In the genomic region with DNA sequence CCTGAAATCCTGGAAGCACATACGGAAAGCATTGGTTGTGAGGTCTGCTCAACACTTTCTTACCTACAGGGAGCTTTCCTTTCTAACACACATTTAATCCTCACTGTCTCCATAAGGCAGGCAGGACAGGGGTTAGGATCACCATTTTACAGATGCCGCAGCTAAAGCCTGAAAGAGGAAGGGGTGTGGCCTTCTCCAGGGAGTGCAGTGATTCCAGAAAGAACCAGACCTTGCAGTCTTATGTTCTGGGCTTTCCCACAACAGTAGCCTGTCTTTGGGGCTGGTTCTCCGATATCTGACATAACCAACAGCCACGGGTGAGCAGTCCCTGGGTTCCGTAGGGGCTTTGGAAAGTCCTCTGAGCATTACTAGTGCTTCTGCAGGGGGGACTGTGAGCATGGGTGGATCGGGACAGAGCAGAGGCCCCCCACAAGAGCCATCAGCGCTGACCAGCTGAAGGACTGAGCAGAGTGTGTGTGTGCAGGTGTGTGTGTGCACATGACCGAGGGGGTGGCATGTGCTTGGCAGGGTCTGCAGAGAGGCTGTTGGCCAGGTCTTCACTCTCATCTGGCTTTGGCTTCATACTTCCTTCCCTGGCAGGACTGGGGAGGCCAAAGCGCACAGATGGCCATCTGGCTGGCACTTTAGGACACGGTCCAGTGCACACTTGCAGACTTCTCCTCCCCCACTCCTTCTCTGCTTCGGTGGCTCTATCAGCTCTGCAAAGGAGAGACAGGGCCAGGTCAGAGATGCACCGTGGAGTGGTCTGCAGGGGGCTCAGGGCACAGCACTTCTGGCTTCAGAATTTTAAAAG, we compare ENCODE assay signal across 11 cellular contexts.
A peak's percentile ranks its signal among the peaks of the same experiment; 100 is the strongest.
DNase-seq lines count a peak whose midpoint lies in the region; ATAC-seq, FAIRE-seq and TF ChIP-seq lines count a peak whose summit lies in the region.
"Had no signal": no experiment of that assay in that cellular context is flagged by ENCODE, and none has a peak within 500 bp of the region (broad histone marks: within the 10 kb centered on the region; RNA-seq: fewer than 3 reads in every experiment).

No MANE protein-coding gene starts in this region.

- no peak overlapping the region for H4K91ac ChIP-seq in H1 (replicated peaks; ENCODE audit: insufficient read length, low read length)

- no peak overlapping the region for H2BK120ac ChIP-seq in H1 (replicated peaks; ENCODE audit: low read depth, low read length)

- CTCF ChIA-PET in H1 (lab: Charles Lee; ENCODE audit: partially characterized antibody): interaction anchor here (1.0 to 2.2 kb wide), 12 partner anchors 10 to 387 kb away, joined by 3 to 7 read pairs (median 4); no protein-coding TSS in a partner anchor

- no peak overlapping the region for H2AK5ac ChIP-seq in H1 (ENCODE audit: low read depth, low read length)

- no peak overlapping the region for H3K23ac ChIP-seq in H1 (ENCODE audit: insufficient read length)

- H3K4ac ChIP-seq in H1 (replicated peaks; ENCODE audit: insufficient read length, low read depth, low read length): no peak overlapping the region

- no peak overlapping the region for H3K56ac ChIP-seq in H1 (replicated peaks; ENCODE audit: insufficient read length, low read depth, low read length)

- POLR2A ChIA-PET in H1 (lab: Charles Lee; ENCODE audit: partially characterized antibody): no interaction called here

- TF ChIP-seq RAD21 in H1 (IDR thresholded peaks at IDR 0.05 in 1 of 2, conservative IDR thresholded peaks at IDR 0.05 in 1 of 2; ENCODE audit: low read depth in 2 of 2, low read length in 2 of 2): no peak

- peak; percentile 54 to 90 (median 76) for ATAC-seq in pancreas
- no peak for ATAC-seq in HG03280 (IDR thresholded peaks at IDR 0.05; ENCODE audit: unreplicated experiment)

- no peaks in the 10 kb centered on the region for H3K23me2 ChIP-seq in H1 (ENCODE audit: low read depth, low read length)

- TF ChIP-seq EP300 in H1 (IDR thresholded peaks at IDR 0.05; ENCODE audit: borderline replicate concordance in 1 of 2, low read depth in 2 of 2, low read length in 2 of 2): no peak

- DNase-seq in DMS53 treated with DMSO at 0.1 percent for 48 hours (lab: John Stamatoyannopoulos, UW; ENCODE audit: unreplicated experiment): peak; percentile 61
- DNase-seq in NCI-H510A (lab: John Stamatoyannopoulos, UW): peak; percentile 48
- DNase-seq in H1 (ENCODE audit: low read depth in 1 of 2, low spot score in 2 of 2): no peak
- peak in 4 of 6 donors; percentile 31 to 61 (median 59) for DNase-seq in pancreas
- no peak for DNase-seq in NCI-H2107 (lab: John Stamatoyannopoulos, UW)
- DNase-seq in stimulated activated CD4-positive, alpha-beta T cell treated with anti-CD3 and anti-CD28 coated beads, Interleukin-4, amount 100 ng/mL, for 4 hours: no peak
- no peak for DNase-seq in NCI-H345 (lab: John Stamatoyannopoulos, UW)
- DNase-seq: CD4-positive, alpha-beta T cell had no signal

- H3K4me3 ChIP-seq in H1 (ENCODE audit: extremely low read depth in 1 of 4, insufficient read depth in 2 of 4, low read depth in 3 of 4, low read length in 4 of 4) (no peak overlapping the region), pancreas (no peak overlapping the region)
- H3K4me3 ChIP-seq: MG63 had no signal

- H3K79me1 ChIP-seq in H1 (ENCODE audit: low read depth, low read length): no peaks in the 10 kb centered on the region

- H4K5ac ChIP-seq in H1 (ENCODE audit: insufficient read length, low read depth, low read length): no peak overlapping the region

- no peaks in the 10 kb centered on the region for H4K20me1 ChIP-seq in H1 (replicated peaks in 1 of 2; ENCODE audit: control insufficient read depth in 1 of 2, insufficient read depth in 2 of 2, low read length in 2 of 2)

- H2BK12ac ChIP-seq in H1 (ENCODE audit: low read depth, low read length): no peak overlapping the region

- H2AFZ ChIP-seq in H1 (ENCODE audit: low read length): no peak overlapping the region

- intact Hi-C loops in pancreas (cut with DNase I): no loop called here

- no peak overlapping the region for H3K14ac ChIP-seq in H1 (ENCODE audit: insufficient read length)

- H3K18ac ChIP-seq in H1 (ENCODE audit: extremely low read depth, low read length): no peak overlapping the region

- no peak overlapping the region for H2BK5ac ChIP-seq in H1 (ENCODE audit: low read depth, low read length)

- no peaks in the 10 kb centered on the region for H3K79me2 ChIP-seq in H1 (ENCODE audit: control insufficient read depth in 1 of 2, insufficient read depth in 2 of 2, low read length in 2 of 2)

- H3K9me3 ChIP-seq in H1 (ENCODE audit: insufficient read depth in 2 of 2, low read depth in 1 of 2, low read length in 1 of 2): no peaks in the 10 kb centered on the region
- H3K9me3 ChIP-seq in pancreas: no peaks in the 10 kb centered on the region

- H3K4me2 ChIP-seq in H1 (ENCODE audit: insufficient read depth in 1 of 2, low read depth in 2 of 2, low read length in 2 of 2): no peak overlapping the region

- TF ChIP-seq POLR2A in H1 (IDR thresholded peaks at IDR 0.05; ENCODE audit: control extremely low read depth in 1 of 2, low read depth in 2 of 2, low read length in 2 of 2): no peak

- H2BK15ac ChIP-seq in H1 (ENCODE audit: low read length): no peak overlapping the region; the same call in 1 of the 2 replicates

- TF ChIP-seq CTCF in H1 (IDR thresholded peaks at IDR 0.05; ENCODE audit: control extremely low read depth in 1 of 3, insufficient read depth in 1 of 3, low read depth in 1 of 3, low read length in 3 of 3): no peak
- TF ChIP-seq CTCF in pancreas (IDR thresholded peaks at IDR 0.05): no peak

- no peaks in the 10 kb centered on the region; a peak in 1 of 7 replicates for H3K4me1 ChIP-seq in H1 (replicated peaks in 1 of 4; ENCODE audit: control insufficient read depth in 3 of 4, insufficient read depth in 4 of 4, low read length in 3 of 4)
- no peaks in the 10 kb centered on the region for H3K4me1 ChIP-seq in pancreas

- no peaks in the 10 kb centered on the region for H3K27me3 ChIP-seq in H1 (replicated peaks in 1 of 4; ENCODE audit: control insufficient read depth in 3 of 4, extremely low read depth in 1 of 4, insufficient read depth in 3 of 4, low read length in 3 of 4)
- no peaks in the 10 kb centered on the region for H3K27me3 ChIP-seq in pancreas
- H3K27me3 ChIP-seq: MG63 had no signal

- H4K8ac ChIP-seq in H1 (ENCODE audit: extremely low read depth, insufficient read depth, low read length): peak overlapping the region; percentile 38

- H2BK20ac ChIP-seq in H1 (ENCODE audit: low read length): no peak overlapping the region

- H3K27ac ChIP-seq in H1 (ENCODE audit: low read depth, low read length) (no peak overlapping the region), pancreas (no peak overlapping the region)

- H3K9ac ChIP-seq in H1 (replicated peaks in 1 of 4; ENCODE audit: extremely low read depth in 1 of 4, low read depth in 3 of 4, low read length in 3 of 4): no peak overlapping the region

- 90% methylated on average over 12 of the region's 12 CpGs; no CpG with 5 or more reads in 1 of the 2 experiments for WGBS in H1 (ENCODE audit: extremely low coverage in 1 of 2, insufficient coverage in 1 of 2, insufficient read length in 1 of 2, insufficient replicate concordance in 2 of 2, low coverage in 1 of 2, low lambda C conversion rate in 2 of 2, missing lambda C conversion rate in 1 of 2), 2 experiments
- WGBS in pancreas, 2 donors: 58 to 64% methylated on average over 12 of the region's 12 CpGs

- FAIRE-seq in H1 (lab: Jason Lieb, UNC): no peak
- no peak for FAIRE-seq in pancreas (lab: Jason Lieb, UNC)
- FAIRE-seq: RCC 7860 had no signal

- no peaks in the 10 kb centered on the region for H3K36me3 ChIP-seq in H1 (ENCODE audit: control insufficient read depth in 2 of 4, insufficient read depth in 4 of 4, low read length in 3 of 4)
- no peaks in the 10 kb centered on the region for H3K36me3 ChIP-seq in pancreas
- H3K36me3 ChIP-seq: MG63 had no signal

TF ChIP-seq in H1, 55 proteins besides CTCF, POLR2A, EP300 and RAD21:
- TF ChIP-seq, protein P1, sequence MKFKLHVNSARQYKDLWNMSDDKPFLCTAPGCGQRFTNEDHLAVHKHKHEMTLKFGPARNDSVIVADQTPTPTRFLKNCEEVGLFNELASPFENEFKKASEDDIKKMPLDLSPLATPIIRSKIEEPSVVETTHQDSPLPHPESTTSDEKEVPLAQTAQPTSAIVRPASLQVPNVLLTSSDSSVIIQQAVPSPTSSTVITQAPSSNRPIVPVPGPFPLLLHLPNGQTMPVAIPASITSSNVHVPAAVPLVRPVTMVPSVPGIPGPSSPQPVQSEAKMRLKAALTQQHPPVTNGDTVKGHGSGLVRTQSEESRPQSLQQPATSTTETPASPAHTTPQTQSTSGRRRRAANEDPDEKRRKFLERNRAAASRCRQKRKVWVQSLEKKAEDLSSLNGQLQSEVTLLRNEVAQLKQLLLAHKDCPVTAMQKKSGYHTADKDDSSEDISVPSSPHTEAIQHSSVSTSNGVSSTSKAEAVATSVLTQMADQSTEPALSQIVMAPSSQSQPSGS (IDR thresholded peaks at IDR 0.05; ENCODE audit: low read length): no peak

Comparison
In these comparisons a context has a peak if more than half of its experiments do, and no peak if none do; other contexts are left out.
1. DNase-seq: peak in DMS53 treated with DMSO at 0.1 percent for 48 hours (single experiment), NCI-H510A (single experiment) and pancreas (4 of 6); none in H1 (0 of 2), NCI-H2107 (single experiment), stimulated activated CD4-positive, alpha-beta T cell treated with anti-CD3 and anti-CD28 coated beads, Interleukin-4, amount 100 ng/mL, for 4 hours (0 of 2) and NCI-H345 (single experiment).